1 cellular context compared by ENCODE assay signal in genomic region chr11:82989628-82990404, GRCh38.
TF ChIP-seq lines count a peak whose summit lies in the region.

No MANE protein-coding gene starts in this region.

TF ChIP-seq in HepG2, 621 proteins besides CTCF, POLR2A, EP300 and RAD21 (continued from another document and continues in another):
- TF ChIP-seq, protein P1, sequence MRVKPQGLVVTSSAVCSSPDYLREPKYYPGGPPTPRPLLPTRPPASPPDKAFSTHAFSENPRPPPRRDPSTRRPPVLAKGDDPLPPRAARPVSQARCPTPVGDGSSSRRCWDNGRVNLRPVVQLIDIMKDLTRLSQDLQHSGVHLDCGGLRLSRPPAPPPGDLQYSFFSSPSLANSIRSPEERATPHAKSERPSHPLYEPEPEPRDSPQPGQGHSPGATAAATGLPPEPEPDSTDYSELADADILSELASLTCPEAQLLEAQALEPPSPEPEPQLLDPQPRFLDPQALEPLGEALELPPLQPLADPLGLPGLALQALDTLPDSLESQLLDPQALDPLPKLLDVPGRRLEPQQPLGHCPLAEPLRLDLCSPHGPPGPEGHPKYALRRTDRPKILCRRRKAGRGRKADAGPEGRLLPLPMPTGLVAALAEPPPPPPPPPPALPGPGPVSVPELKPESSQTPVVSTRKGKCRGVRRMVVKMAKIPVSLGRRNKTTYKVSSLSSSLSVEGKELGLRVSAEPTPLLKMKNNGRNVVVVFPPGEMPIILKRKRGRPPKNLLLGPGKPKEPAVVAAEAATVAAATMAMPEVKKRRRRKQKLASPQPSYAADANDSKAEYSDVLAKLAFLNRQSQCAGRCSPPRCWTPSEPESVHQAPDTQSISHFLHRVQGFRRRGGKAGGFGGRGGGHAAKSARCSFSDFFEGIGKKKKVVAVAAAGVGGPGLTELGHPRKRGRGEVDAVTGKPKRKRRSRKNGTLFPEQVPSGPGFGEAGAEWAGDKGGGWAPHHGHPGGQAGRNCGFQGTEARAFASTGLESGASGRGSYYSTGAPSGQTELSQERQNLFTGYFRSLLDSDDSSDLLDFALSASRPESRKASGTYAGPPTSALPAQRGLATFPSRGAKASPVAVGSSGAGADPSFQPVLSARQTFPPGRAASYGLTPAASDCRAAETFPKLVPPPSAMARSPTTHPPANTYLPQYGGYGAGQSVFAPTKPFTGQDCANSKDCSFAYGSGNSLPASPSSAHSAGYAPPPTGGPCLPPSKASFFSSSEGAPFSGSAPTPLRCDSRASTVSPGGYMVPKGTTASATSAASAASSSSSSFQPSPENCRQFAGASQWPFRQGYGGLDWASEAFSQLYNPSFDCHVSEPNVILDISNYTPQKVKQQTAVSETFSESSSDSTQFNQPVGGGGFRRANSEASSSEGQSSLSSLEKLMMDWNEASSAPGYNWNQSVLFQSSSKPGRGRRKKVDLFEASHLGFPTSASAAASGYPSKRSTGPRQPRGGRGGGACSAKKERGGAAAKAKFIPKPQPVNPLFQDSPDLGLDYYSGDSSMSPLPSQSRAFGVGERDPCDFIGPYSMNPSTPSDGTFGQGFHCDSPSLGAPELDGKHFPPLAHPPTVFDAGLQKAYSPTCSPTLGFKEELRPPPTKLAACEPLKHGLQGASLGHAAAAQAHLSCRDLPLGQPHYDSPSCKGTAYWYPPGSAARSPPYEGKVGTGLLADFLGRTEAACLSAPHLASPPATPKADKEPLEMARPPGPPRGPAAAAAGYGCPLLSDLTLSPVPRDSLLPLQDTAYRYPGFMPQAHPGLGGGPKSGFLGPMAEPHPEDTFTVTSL (CRISPR knock-in tag; IDR thresholded peaks at IDR 0.05; ENCODE audit: borderline replicate concordance): no peak
- TF ChIP-seq ATRX (CRISPR knock-in tag; IDR thresholded peaks at IDR 0.05; ENCODE audit: borderline replicate concordance): no peak
- 0 out of 2 replicates have a peak, but pooled peaks have one; percentile 22 for TF ChIP-seq NR2C2 (CRISPR knock-in tag; IDR thresholded peaks at IDR 0.05; ENCODE audit: borderline replicate concordance)
- TF ChIP-seq SOX5 (CRISPR knock-in tag; IDR thresholded peaks at IDR 0.05; ENCODE audit: borderline replicate concordance): 0 out of 2 replicates have a peak, but pooled peaks have one; percentile 34
- TF ChIP-seq RBFOX2 (IDR thresholded peaks at IDR 0.05; ENCODE audit: low read depth, low read length): peak; percentile 44; the same call in 1 of the 2 replicates
- no peak; the same call in 1 of the 2 replicates for TF ChIP-seq GFI1 (CRISPR knock-in tag; IDR thresholded peaks at IDR 0.05; ENCODE audit: borderline replicate concordance)
- TF ChIP-seq ZNF337 (CRISPR knock-in tag; IDR thresholded peaks at IDR 0.05; ENCODE audit: borderline replicate concordance, low read depth): 0 out of 2 replicates have a peak, but pooled peaks have one; percentile 28
- 0 out of 2 replicates have a peak, but pooled peaks have one; percentile 32 for TF ChIP-seq POLR2AphosphoS5 (IDR thresholded peaks at IDR 0.05; ENCODE audit: low read depth, low read length)
- TF ChIP-seq CEBPB (IDR thresholded peaks at IDR 0.05; ENCODE audit: borderline replicate concordance, low read depth, low read length): peak; percentile 37; the same call in 1 of the 2 replicates
- TF ChIP-seq PHF8 (CRISPR knock-in tag; IDR thresholded peaks at IDR 0.05): 0 out of 2 replicates have a peak, but pooled peaks have one; percentile 8
- peak; percentile 65; the same call in 1 of the 2 replicates for TF ChIP-seq CEBPG (CRISPR knock-in tag; IDR thresholded peaks at IDR 0.05)
- 0 out of 2 replicates have a peak, but pooled peaks have one; percentile 16 for TF ChIP-seq RXRB (CRISPR knock-in tag; IDR thresholded peaks at IDR 0.05; ENCODE audit: borderline replicate concordance)
- peak; percentile 27; the same call in 1 of the 2 replicates for TF ChIP-seq FOXA3 (CRISPR knock-in tag; IDR thresholded peaks at IDR 0.05)
- peak; percentile 17; the same call in 1 of the 2 replicates for TF ChIP-seq ZNF503 (CRISPR knock-in tag; IDR thresholded peaks at IDR 0.05)
- TF ChIP-seq ZNF232 (CRISPR knock-in tag; IDR thresholded peaks at IDR 0.05; ENCODE audit: borderline replicate concordance): no peak
- TF ChIP-seq CSRNP1 (CRISPR knock-in tag; IDR thresholded peaks at IDR 0.05): no peak
- peak; percentile 59; the same call in 1 of the 2 replicates for TF ChIP-seq PHF21A (CRISPR knock-in tag; IDR thresholded peaks at IDR 0.05)
- peak; percentile 59; the same call in 1 of the 2 replicates for TF ChIP-seq ARID5B (CRISPR knock-in tag; IDR thresholded peaks at IDR 0.05)
- no peak for TF ChIP-seq MAF1 (CRISPR knock-in tag; IDR thresholded peaks at IDR 0.05; ENCODE audit: borderline replicate concordance)
- peak; percentile 37; the same call in 1 of the 2 replicates for TF ChIP-seq POGZ (CRISPR knock-in tag; IDR thresholded peaks at IDR 0.05)
- TF ChIP-seq, protein P2, sequence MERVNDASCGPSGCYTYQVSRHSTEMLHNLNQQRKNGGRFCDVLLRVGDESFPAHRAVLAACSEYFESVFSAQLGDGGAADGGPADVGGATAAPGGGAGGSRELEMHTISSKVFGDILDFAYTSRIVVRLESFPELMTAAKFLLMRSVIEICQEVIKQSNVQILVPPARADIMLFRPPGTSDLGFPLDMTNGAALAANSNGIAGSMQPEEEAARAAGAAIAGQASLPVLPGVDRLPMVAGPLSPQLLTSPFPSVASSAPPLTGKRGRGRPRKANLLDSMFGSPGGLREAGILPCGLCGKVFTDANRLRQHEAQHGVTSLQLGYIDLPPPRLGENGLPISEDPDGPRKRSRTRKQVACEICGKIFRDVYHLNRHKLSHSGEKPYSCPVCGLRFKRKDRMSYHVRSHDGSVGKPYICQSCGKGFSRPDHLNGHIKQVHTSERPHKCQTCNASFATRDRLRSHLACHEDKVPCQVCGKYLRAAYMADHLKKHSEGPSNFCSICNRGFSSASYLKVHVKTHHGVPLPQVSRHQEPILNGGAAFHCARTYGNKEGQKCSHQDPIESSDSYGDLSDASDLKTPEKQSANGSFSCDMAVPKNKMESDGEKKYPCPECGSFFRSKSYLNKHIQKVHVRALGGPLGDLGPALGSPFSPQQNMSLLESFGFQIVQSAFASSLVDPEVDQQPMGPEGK (CRISPR knock-in tag; IDR thresholded peaks at IDR 0.05): peak; percentile 25; the same call in 1 of the 2 replicates
- no peak for TF ChIP-seq GABPB1 (CRISPR knock-in tag; IDR thresholded peaks at IDR 0.05)
- TF ChIP-seq TBX3 (IDR thresholded peaks at IDR 0.05; ENCODE audit: borderline replicate concordance): no peak
- TF ChIP-seq MAX (IDR thresholded peaks at IDR 0.05): peak; percentile 81
- peak; percentile 45 for TF ChIP-seq SAP130 (CRISPR knock-in tag; IDR thresholded peaks at IDR 0.05; ENCODE audit: low read depth)
- peak; percentile 78; the same call in 1 of the 2 replicates for TF ChIP-seq CHD4 (IDR thresholded peaks at IDR 0.05; ENCODE audit: borderline replicate concordance, low read length)
- peak; percentile 44; the same call in 1 of the 2 replicates for TF ChIP-seq REPIN1 (CRISPR knock-in tag; IDR thresholded peaks at IDR 0.05; ENCODE audit: borderline replicate concordance, low read depth)
- no peak for TF ChIP-seq SOX13 (IDR thresholded peaks at IDR 0.05)
- TF ChIP-seq SOX13 (CRISPR knock-in tag; conservative IDR thresholded peaks at IDR 0.05 in 1 of 2, IDR thresholded peaks at IDR 0.05 in 1 of 2): peak in 1 of 2 experiments; percentile 63; a peak in 2 of 4 replicates
- TF ChIP-seq MTA3 (CRISPR knock-in tag; IDR thresholded peaks at IDR 0.05): no peak
- TF ChIP-seq NAIF1 (CRISPR knock-in tag; IDR thresholded peaks at IDR 0.05; ENCODE audit: borderline replicate concordance): 0 out of 2 replicates have a peak, but pooled peaks have one; percentile 38
- TF ChIP-seq THAP11 (CRISPR knock-in tag; IDR thresholded peaks at IDR 0.05): 0 out of 2 replicates have a peak, but pooled peaks have one; percentile 10
- peak; percentile 19; the same call in 1 of the 2 replicates for TF ChIP-seq DMAP1 (CRISPR knock-in tag; IDR thresholded peaks at IDR 0.05)
- no peak for TF ChIP-seq ZNF792 (CRISPR knock-in tag; IDR thresholded peaks at IDR 0.05)
- TF ChIP-seq NR2F6 (IDR thresholded peaks at IDR 0.05): peak; percentile 43; the same call in 1 of the 2 replicates
- TF ChIP-seq NR2F6 (CRISPR knock-in tag; IDR thresholded peaks at IDR 0.05): peak; percentile 37; the same call in 1 of the 2 replicates
- TF ChIP-seq, protein P3, sequence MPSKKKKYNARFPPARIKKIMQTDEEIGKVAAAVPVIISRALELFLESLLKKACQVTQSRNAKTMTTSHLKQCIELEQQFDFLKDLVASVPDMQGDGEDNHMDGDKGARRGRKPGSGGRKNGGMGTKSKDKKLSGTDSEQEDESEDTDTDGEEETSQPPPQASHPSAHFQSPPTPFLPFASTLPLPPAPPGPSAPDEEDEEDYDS (CRISPR knock-in tag; IDR thresholded peaks at IDR 0.05): peak; percentile 58
- TF ChIP-seq TGIF2 (CRISPR knock-in tag; IDR thresholded peaks at IDR 0.05): 0 out of 2 replicates have a peak, but pooled peaks have one; percentile 50
- TF ChIP-seq ZSCAN25 (CRISPR knock-in tag; IDR thresholded peaks at IDR 0.05): peak; percentile 59; the same call in 1 of the 2 replicates
- peak; percentile 34 for TF ChIP-seq HNF4A (CRISPR knock-in tag; IDR thresholded peaks at IDR 0.05)
- TF ChIP-seq BCL6 (CRISPR knock-in tag; IDR thresholded peaks at IDR 0.05): peak; percentile 66; the same call in 1 of the 2 replicates
- TF ChIP-seq MAFK (conservative IDR thresholded peaks at IDR 0.05 in 1 of 2, IDR thresholded peaks at IDR 0.05 in 1 of 2; ENCODE audit: low read length in 2 of 2): no peak
- TF ChIP-seq ZNF281 (CRISPR knock-in tag; IDR thresholded peaks at IDR 0.05; ENCODE audit: borderline replicate concordance): no peak
